In the genomic region with DNA sequence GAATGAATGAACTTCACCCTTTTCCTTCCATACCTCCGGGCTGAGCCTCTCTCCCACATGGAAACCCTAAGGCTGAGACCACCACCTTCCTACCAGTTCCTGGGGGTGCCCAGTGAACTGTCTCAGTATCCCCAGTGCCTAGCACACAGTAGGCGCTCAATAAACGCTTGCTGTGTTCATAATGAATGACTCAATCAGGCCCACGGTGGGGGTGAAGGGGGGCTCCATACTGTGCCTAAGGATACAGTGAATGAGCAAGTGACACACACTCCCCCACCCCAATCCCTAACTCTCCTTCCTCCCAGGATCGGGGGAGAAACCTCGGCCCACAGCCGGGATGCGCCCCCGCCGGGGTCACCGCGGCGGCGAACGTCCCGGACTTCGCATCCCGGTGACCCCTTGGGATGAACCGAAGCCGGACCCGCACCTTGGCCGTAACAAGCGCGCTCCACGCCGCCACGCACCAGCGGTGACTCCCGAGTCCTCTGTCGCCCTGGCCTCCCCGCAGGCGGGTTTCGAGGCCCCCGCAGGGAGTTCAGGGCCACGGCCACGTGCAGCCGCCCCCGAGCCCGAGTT, we compare ENCODE assay signal across 8 cellular contexts. TPM values are rescaled to one million over a fixed set of nuclear protein-coding genes. Genes with fewer than 3 reads are reported as not detected.
DNase-seq lines count a peak whose midpoint lies in the region; ATAC-seq, FAIRE-seq and TF ChIP-seq lines count a peak whose summit lies in the region.

No MANE protein-coding gene starts in this region.

- TF ChIP-seq RAD21 in GM12878 (IDR thresholded peaks at IDR 0.05; ENCODE audit: insufficient read depth, low read depth, low read length): no peak

- FAIRE-seq in GM12878 (lab: Jason Lieb, UNC): no peak

- no peaks in the 10 kb centered on the region for H3K36me3 Mint-ChIP-seq in activated CD4-positive, alpha-beta T cell treated with anti-CD3 and anti-CD28 coated beads, Interleukin-2, amount 10 ng/mL, durations not matched to agents 7 days and 5 days (ENCODE audit: low read depth)

- H3K36me3 ChIP-seq in GM12878 (ENCODE audit: control insufficient read depth in 2 of 2, insufficient read depth in 2 of 2, low read length in 1 of 2) (no peaks in the 10 kb centered on the region), kidney epithelial cell (ENCODE audit: control insufficient read depth, insufficient read depth, low read length) (no peaks in the 10 kb centered on the region), subcutaneous abdominal adipose tissue (ENCODE audit: control insufficient read depth in 5 of 5, insufficient read depth in 5 of 5, low read length in 5 of 5) (no peaks in the 10 kb centered on the region)

- H3K4me3 Mint-ChIP-seq in activated CD4-positive, alpha-beta T cell treated with anti-CD3 and anti-CD28 coated beads, Interleukin-2, amount 10 ng/mL, durations not matched to agents 7 days and 5 days: peak overlapping the region; percentile 49

- no peak overlapping the region for H2AFZ ChIP-seq in GM12878 (ENCODE audit: control insufficient read depth, low read depth, low read length)

- no TSS peak for BruUV-seq in GM12878 (replicated peaks; lab: Mats Ljungman, UMichigan)

- RAD21 ChIA-PET in GM12878 (lab: Charles Lee; ENCODE audit: unreplicated experiment): no interaction called here

- H3K27ac ChIP-seq in GM12878 (ENCODE audit: control insufficient read depth, insufficient read depth): no peak overlapping the region
- H3K27ac ChIP-seq in subcutaneous abdominal adipose tissue (ENCODE audit: low read depth, low read length): no peak overlapping the region

- in situ Hi-C loops in GM12878 (cut with MboI): no loop called here

- H3K27me3 ChIP-seq in GM12878 (replicated peaks in 1 of 2; ENCODE audit: control insufficient read depth in 2 of 2, insufficient read depth in 2 of 2, low read length in 1 of 2) (peaks cover 18 to 22% of the 10 kb centered on the region in 2 experiments), kidney epithelial cell (ENCODE audit: control insufficient read depth, insufficient read depth, low read length) (peaks cover 53% of the 10 kb centered on the region), subcutaneous abdominal adipose tissue (ENCODE audit: control insufficient read depth in 5 of 5, insufficient read depth in 4 of 5, low read length in 5 of 5) (peaks cover 22 to 63% (median 56%) of the 10 kb centered on the region in 5 donors)

- H3K4me1 Mint-ChIP-seq in activated CD4-positive, alpha-beta T cell treated with anti-CD3 and anti-CD28 coated beads, Interleukin-2, amount 10 ng/mL, durations not matched to agents 7 days and 5 days: peaks cover 4% of the 10 kb centered on the region

- H3K27ac Mint-ChIP-seq in activated CD4-positive, alpha-beta T cell treated with anti-CD3 and anti-CD28 coated beads, Interleukin-2, amount 10 ng/mL, durations not matched to agents 7 days and 5 days: no peak overlapping the region

- no peak for DNase-seq in activated CD4-positive, alpha-beta T cell treated with anti-CD3 and anti-CD28 coated beads, Interleukin-2, amount 10 ng/mL, durations not matched to agents 7 days and 5 days
- no peak for DNase-seq in activated CD4-positive, alpha-beta T cell treated with anti-CD3 and anti-CD28 coated beads for 4 hours
- DNase-seq in GM12878 (ENCODE audit: low read depth, low spot score) (no peak), kidney epithelial cell (ENCODE audit: low read depth) (no peak), lower leg skin (ENCODE audit: low spot score in 2 of 2) (no peak)
- DNase-seq in NK-92 treated with Interleukin-12 subunit alpha and Interleukin-12 subunit beta, amount 100 ng/mL, for 24 hours (lab: John Stamatoyannopoulos, UW): no peak

- TF ChIP-seq EP300 in GM12878 (IDR thresholded peaks at IDR 0.05; ENCODE audit: borderline replicate concordance in 1 of 2, control insufficient read depth in 1 of 2, low read depth in 2 of 2, low read length in 2 of 2): no peak

- intact Hi-C loops in GM12878 (cut with micrococcal nuclease; ENCODE audit: unreplicated experiment) (no loop called here), lower leg skin (cut with DNase I; ENCODE audit: low total_unique reads) (no loop called here)

- POLR2A ChIA-PET in activated CD4-positive, alpha-beta T cell treated with anti-CD3 and anti-CD28 coated beads, Interleukin-2, amount 10 ng/mL, durations not matched to agents 7 days and 5 days (lab: Charles Lee): no interaction called here
- POLR2A ChIA-PET in GM12878 (lab: Charles Lee): no interaction called here

- TF ChIP-seq POLR2A in GM12878 (IDR thresholded peaks at IDR 0.05; ENCODE audit: low read depth, low read length): no peak
- no peak for TF ChIP-seq POLR2A in lower leg skin (IDR thresholded peaks at IDR 0.05)

- H3K9ac ChIP-seq in GM12878 (ENCODE audit: control insufficient read depth, insufficient read depth, low read length): no peak overlapping the region
- H3K9ac ChIP-seq in subcutaneous abdominal adipose tissue (ENCODE audit: low read length in 5 of 5): no peak overlapping the region

- no peaks in the 10 kb centered on the region for H3K79me2 ChIP-seq in GM12878 (ENCODE audit: control insufficient read depth, insufficient read depth, low read length)

- WGBS in GM12878 (ENCODE audit: insufficient coverage, insufficient replicate concordance, low lambda C conversion rate, missing lambda C conversion rate): 7% methylated on average over 32 of the region's 39 CpGs
- 20 to 24% methylated on average over 11 to 20 of the region's 39 CpGs for WGBS in lower leg skin, 2 donors

- peaks cover 58% of the 10 kb centered on the region for H3K27me3 Mint-ChIP-seq in activated CD4-positive, alpha-beta T cell treated with anti-CD3 and anti-CD28 coated beads, Interleukin-2, amount 10 ng/mL, durations not matched to agents 7 days and 5 days

- SMC1A ChIA-PET in GM12878 (lab: Charles Lee; ENCODE audit: uncharacterized antibody, unreplicated experiment): no interaction called here

- ATAC-seq in GM12878 (no peak), HG03095 (IDR thresholded peaks at IDR 0.05; ENCODE audit: unreplicated experiment) (no peak)

- H3K4me1 ChIP-seq in GM12878 (ENCODE audit: control insufficient read depth, insufficient read depth, low read length): no peaks in the 10 kb centered on the region
- peaks cover 0 to 16% (median 15%) of the 10 kb centered on the region in 5 donors for H3K4me1 ChIP-seq in subcutaneous abdominal adipose tissue (ENCODE audit: control insufficient read depth in 5 of 5, insufficient read depth in 5 of 5, low read length in 5 of 5)

- CTCF ChIA-PET in activated CD4-positive, alpha-beta T cell treated with anti-CD3 and anti-CD28 coated beads, Interleukin-2, amount 10 ng/mL, durations not matched to agents 7 days and 5 days (lab: Charles Lee): interaction anchor here (1.5 kb wide), 1 partner anchor 28 kb away, joined by 3 read pairs; no protein-coding TSS in a partner anchor
- CTCF ChIA-PET in GM12878 (lab: Yijun Ruan, JAX): no interaction called here

- no peaks in the 10 kb centered on the region for H4K20me1 ChIP-seq in GM12878 (ENCODE audit: control insufficient read depth, insufficient read depth)

- no peak overlapping the region for H3K4me2 ChIP-seq in GM12878 (ENCODE audit: control insufficient read depth, insufficient read depth)

- no peak overlapping the region for H3K4me3 ChIP-seq in GM12878
- H3K4me3 ChIP-seq in kidney epithelial cell (ENCODE audit: low read depth, low read length): peak overlapping the region; percentile 40
- H3K4me3 ChIP-seq in subcutaneous abdominal adipose tissue (ENCODE audit: low read depth in 1 of 5, low read length in 5 of 5): peak overlapping the region in 3 of 5 donors; percentile 28 to 59 (median 39)
- H3K4me3 ChIP-seq in lower leg skin (ENCODE audit: low read depth, poor library complexity, severe bottlenecking): no peak overlapping the region

- no peaks in the 10 kb centered on the region for H3K9me3 Mint-ChIP-seq in activated CD4-positive, alpha-beta T cell treated with anti-CD3 and anti-CD28 coated beads, Interleukin-2, amount 10 ng/mL, durations not matched to agents 7 days and 5 days

- H3K9me3 ChIP-seq in GM12878 (replicated peaks; ENCODE audit: control insufficient read depth, insufficient read depth, low read length) (no peaks in the 10 kb centered on the region), subcutaneous abdominal adipose tissue (ENCODE audit: control insufficient read depth in 5 of 5, low read length in 5 of 5) (no peaks in the 10 kb centered on the region)

- TF ChIP-seq CTCF in GM12878 (IDR thresholded peaks at IDR 0.05 in 2 of 3, conservative IDR thresholded peaks at IDR 0.05 in 1 of 3; ENCODE audit: control insufficient read depth in 2 of 3, extremely low read depth in 1 of 3, insufficient read depth in 1 of 3, low read depth in 3 of 3, low read length in 3 of 3): no peak
- no peak for TF ChIP-seq CTCF in kidney epithelial cell (IDR thresholded peaks at IDR 0.05; ENCODE audit: insufficient read depth, low read length, poor library complexity, severe bottlenecking)
- TF ChIP-seq CTCF in lower leg skin (IDR thresholded peaks at IDR 0.05): no peak

TF ChIP-seq in GM12878, 131 proteins besides CTCF, POLR2A, EP300 and RAD21:
- TF ChIP-seq SUZ12 (IDR thresholded peaks at IDR 0.05; ENCODE audit: unreplicated experiment): peak; percentile 61
- no peak for TF ChIP-seq POLR2AphosphoS5 (IDR thresholded peaks at IDR 0.05; ENCODE audit: low read length)

RNA-seq across cellular contexts. Expression of a gene that starts 0.6 kb away (rescaled TPM):
- total RNA-seq in activated CD4-positive, alpha-beta T cell treated with anti-CD3 and anti-CD28 coated beads, Interleukin-2, amount 10 ng/mL, durations not matched to agents 7 days and 5 days: not detected
- total RNA-seq in GM12878 (2013; cell fraction: nucleolus; rRNA removed): not detected in 2 replicates
- not detected in 2 replicates for total RNA-seq in GM12878 (2014; rRNA removed)
- not detected in 2 replicates for total RNA-seq in GM12878 (2014; rRNA removed; fragmentation: Illumina TruSeq; extraction: Trizol)
- not detected in 2 replicates for total RNA-seq in GM12878 (2021)
- polyA plus RNA-seq in GM12878 (2011; ENCODE audit: low read depth): not detected
- not detected in 2 replicates for polyA plus RNA-seq in GM12878 (2011; rRNA removed)
- not detected in 2 replicates for polyA plus RNA-seq in GM12878 (2011; cell fraction: cytosol; rRNA removed)
- not detected in 2 replicates for polyA plus RNA-seq in GM12878 (2011; cell fraction: nucleus; rRNA removed)
- 0.16 and 0.17 TPM in 2 replicates for polyA plus RNA-seq in GM12878 (2012)
- polyA plus RNA-seq in GM12878 (2014; fragmentation: Illumina TruSeq; extraction: Trizol): not detected in 2 replicates
- polyA plus RNA-seq in GM12878 (2014; fragmentation: Nextera tagmentation; extraction: Ambion mirVana): not detected
- not detected in 2 replicates for polyA plus RNA-seq in GM12878 (2014; rRNA removed)
- polyA plus RNA-seq in GM12878 (2016; fragmentation: Nextera tagmentation; extraction: Ambion mirVana): not detected
- not detected in 2 replicates for polyA minus RNA-seq in GM12878 (2011; rRNA and poly(A)+ RNA removed)
- polyA minus RNA-seq in GM12878 (2011; cell fraction: cytosol; rRNA and poly(A)+ RNA removed): not detected in 2 replicates
- not detected in 2 replicates for polyA minus RNA-seq in GM12878 (2011; cell fraction: nucleus; rRNA and poly(A)+ RNA removed)
- total RNA-seq in kidney epithelial cell: 50.8 and 59.9 TPM in 2 replicates
- 1 to 10 TPM in 2 of 4 donors, under 1 TPM in 1, not detected in 1; 0.54 to 2.4 (median 1.6) TPM for total RNA-seq in lower leg skin

Comparison
In these comparisons a context has a peak if more than half of its experiments do, and no peak if none do; other contexts are left out.
1. H3K4me3 ChIP-seq: peak in kidney epithelial cell (single experiment) and subcutaneous abdominal adipose tissue (3 of 5); none in GM12878 (single experiment) and lower leg skin (single experiment).
2. RNA of a gene that starts 0.6 kb away (total RNA-seq): 50.8 to 59.9 TPM in kidney epithelial cell; 0.54 to 2.4 TPM in lower leg skin, not detected in activated CD4-positive, alpha-beta T cell treated with anti-CD3 and anti-CD28 coated beads, Interleukin-2, amount 10 ng/mL, durations not matched to agents 7 days and 5 days and not detected in GM12878; every median in the first group is over 10 times any median in the second.